ENCODE assay signal across 8 cellular contexts in genomic region chr10:73159038-73159648, GRCh38. TPM values are rescaled to one million over a fixed set of nuclear protein-coding genes. Genes with fewer than 3 reads are reported as not detected.
A peak's percentile ranks its signal among the peaks of the same experiment; 100 is the strongest.
DNase-seq lines count a peak whose midpoint lies in the region; ATAC-seq and TF ChIP-seq lines count a peak whose summit lies in the region.

No MANE protein-coding gene starts in this region.

- no peak overlapping the region for H3K4me2 ChIP-seq in MM.1S (ENCODE audit: low read depth, low read length)

- no peak overlapping the region for H3K27ac ChIP-seq in MM.1S (ENCODE audit: low read length)
- H3K27ac ChIP-seq in VCaP = no peak overlapping the region
- no peak overlapping the region for H3K27ac ChIP-seq in breast epithelium

- H3F3A ChIP-seq in MM.1S (ENCODE audit: insufficient read depth, low read length) = peaks cover 12% of the 10 kb centered on the region

- peaks cover 13% of the 10 kb centered on the region for H3K4me1 ChIP-seq in MM.1S (ENCODE audit: low read length)
- H3K4me1 ChIP-seq in breast epithelium = no peaks in the 10 kb centered on the region

- no peaks in the 10 kb centered on the region for H4K20me1 ChIP-seq in MM.1S (ENCODE audit: insufficient read depth, low read length)

- H3K9me3 ChIP-seq in MM.1S (replicated peaks; ENCODE audit: insufficient read depth, low read length) = no peaks in the 10 kb centered on the region
- H3K9me3 ChIP-seq in breast epithelium = no peaks in the 10 kb centered on the region

- peak; percentile 66 for DNase-seq in DMS 273 (lab: John Stamatoyannopoulos, UW; ENCODE audit: unreplicated experiment)
- no peak for DNase-seq in DMS 273 treated with DMSO at 0.1 percent for 48 hours (lab: John Stamatoyannopoulos, UW)
- DNase-seq in MM.1S = peak; percentile 55
- peak in 1 of 2 donors; percentile 58 for DNase-seq in breast epithelium (ENCODE audit: low spot score in 2 of 2)
- DNase-seq in kidney glomerular epithelial cell (lab: John Stamatoyannopoulos, UW) = peak; percentile 65
- peak; percentile 37 to 39 for DNase-seq in stimulated activated CD4-positive, alpha-beta T cell treated with anti-CD3 and anti-CD28 coated beads, Interleukin-4, amount 100 ng/mL, for 4 hours

- peak; percentile 59 for TF ChIP-seq CTCF in MM.1S (IDR thresholded peaks at IDR 0.05; ENCODE audit: low read length)
- peak; percentile 86 for TF ChIP-seq CTCF in VCaP (conservative IDR thresholded peaks at IDR 0.05)
- TF ChIP-seq CTCF in breast epithelium (IDR thresholded peaks at IDR 0.05) = peak; percentile 40 to 68 (median 61)

- H3K9me2 ChIP-seq in MM.1S (replicated peaks; ENCODE audit: insufficient read depth, low read length) = no peaks in the 10 kb centered on the region

- H3K9ac ChIP-seq in MM.1S (ENCODE audit: low read length) = no peak overlapping the region

- ATAC-seq in HG02571 (IDR thresholded peaks at IDR 0.05; ENCODE audit: unreplicated experiment) = no peak

- H3K4me3 ChIP-seq in MM.1S (ENCODE audit: low read length) (no peak overlapping the region), breast epithelium (no peak overlapping the region)

- intact Hi-C loops in breast epithelium (cut with DNase I; ENCODE audit: low total_unique reads) = no loop called here

- no peak for TF ChIP-seq POLR2A in breast epithelium (IDR thresholded peaks at IDR 0.05)

- H3K36me3 ChIP-seq in MM.1S (replicated peaks; ENCODE audit: insufficient read depth, low read length) (no peaks in the 10 kb centered on the region; the same call in 1 of the 2 replicates), breast epithelium (peaks cover 7% of the 10 kb centered on the region)

- H3K27me3 ChIP-seq in MM.1S (replicated peaks; ENCODE audit: insufficient read depth, low read length) = no peaks in the 10 kb centered on the region
- no peaks in the 10 kb centered on the region for H3K27me3 ChIP-seq in breast epithelium

- peaks cover 28% of the 10 kb centered on the region for H3K79me2 ChIP-seq in MM.1S (ENCODE audit: low read length)

- no peak overlapping the region for H2AFZ ChIP-seq in MM.1S (ENCODE audit: low read length)

RNA-seq across cellular contexts. Expression of gene ECD, which starts 8.7 kb away (rescaled TPM):
- 10 to 100 TPM; 34.9 to 49.2 (median 39.3) TPM for total RNA-seq in breast epithelium

RNA-seq across cellular contexts. Expression of gene FAM149B1, which starts 8.8 kb away (rescaled TPM):
- 10 to 100 TPM; 19.4 to 24.6 (median 19.7) TPM for total RNA-seq in breast epithelium

RNA-seq across cellular contexts. Expression of gene NUDT13, which starts 48.9 kb away (rescaled TPM):
- total RNA-seq in breast epithelium = 1 to 10 TPM; 1.9 to 4.2 (median 2.6) TPM
